8 cellular contexts compared by ENCODE assay signal in the genomic region with DNA sequence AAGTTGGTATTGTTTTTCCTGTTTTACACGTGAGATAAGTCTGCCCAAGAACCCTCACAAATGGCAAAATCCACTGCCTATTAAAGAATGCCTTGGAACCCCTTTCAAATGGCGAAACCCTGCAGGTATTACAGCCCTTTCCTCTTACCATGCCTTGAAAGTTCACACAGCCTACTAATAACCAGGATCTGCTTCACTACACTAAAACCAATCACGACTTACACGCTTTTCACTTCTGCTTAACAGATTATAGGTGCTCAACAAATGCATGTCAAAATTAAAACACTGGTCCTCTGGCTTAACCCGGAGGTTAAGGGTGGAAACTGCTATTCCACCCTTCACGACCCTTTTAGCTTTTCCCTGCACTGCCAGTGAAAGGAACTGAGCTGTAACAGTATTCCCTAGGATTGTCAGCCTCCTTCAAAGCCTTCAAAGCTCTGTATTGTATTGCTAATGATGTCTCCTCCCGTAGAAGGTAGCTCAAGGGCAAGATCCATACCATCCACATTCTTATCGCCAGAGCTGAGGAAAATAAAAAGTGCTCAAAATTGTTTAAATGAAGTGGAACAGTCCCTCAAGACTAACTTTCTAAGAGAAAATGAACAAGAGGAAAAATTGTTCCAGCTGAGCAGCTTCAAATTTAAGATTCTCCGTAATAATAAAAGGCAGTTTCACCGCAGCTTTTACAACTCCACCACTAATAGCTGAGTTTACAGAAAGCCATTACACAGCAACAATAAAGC. TPM values are rescaled to one million over a fixed set of nuclear protein-coding genes. Genes with fewer than 3 reads are reported as not detected.
DNase-seq lines count a peak whose midpoint lies in the region; ATAC-seq and TF ChIP-seq lines count a peak whose summit lies in the region.

No MANE protein-coding gene starts in this region.

- POLR2A ChIA-PET in T-cell (lab: Charles Lee) = interaction anchor here (0.5 to 1.0 kb wide), 3 partner anchors 37 to 1642 kb away, joined by 3 to 7 read pairs (median 4); no protein-coding TSS in a partner anchor

- no peaks in the 10 kb centered on the region for H3K9me3 Mint-ChIP-seq in activated naive CD4-positive, alpha-beta T cell treated with anti-CD3 and anti-CD28 coated beads, Interleukin-2, amount 50 U/mL, for 24 hours
- no peaks in the 10 kb centered on the region for H3K9me3 Mint-ChIP-seq in T-cell
- no peaks in the 10 kb centered on the region for H3K9me3 Mint-ChIP-seq in progenitor cell of endocrine pancreas (ENCODE audit: low read depth)

- peak overlapping the region; percentile 92 for H3K27ac Mint-ChIP-seq in activated naive CD4-positive, alpha-beta T cell treated with anti-CD3 and anti-CD28 coated beads, Interleukin-2, amount 50 U/mL, for 24 hours
- H3K27ac Mint-ChIP-seq in T-cell (peak overlapping the region; percentile 92 to 93), progenitor cell of endocrine pancreas (peak overlapping the region; percentile 97)

- H3K27me3 ChIP-seq in foreskin keratinocyte = no peaks in the 10 kb centered on the region

- peak overlapping the region; percentile 89 for H3K4me3 Mint-ChIP-seq in activated naive CD4-positive, alpha-beta T cell treated with anti-CD3 and anti-CD28 coated beads, Interleukin-2, amount 50 U/mL, for 24 hours
- H3K4me3 Mint-ChIP-seq in T-cell (peak overlapping the region; percentile 89 to 98 (median 92)), progenitor cell of endocrine pancreas (ENCODE audit: low read depth) (peak overlapping the region; percentile 96)

- peaks cover 13% of the 10 kb centered on the region for H3K4me1 ChIP-seq in foreskin keratinocyte

- CTCF ChIA-PET in T-cell (lab: Charles Lee) = interaction anchor here (0.5 to 1.0 kb wide), 8 partner anchors 28 to 1213 kb away, joined by 3 to 8 read pairs (median 4); no protein-coding TSS in a partner anchor

- H3K36me3 Mint-ChIP-seq in activated naive CD4-positive, alpha-beta T cell treated with anti-CD3 and anti-CD28 coated beads, Interleukin-2, amount 50 U/mL, for 24 hours = peaks cover 10% of the 10 kb centered on the region
- H3K36me3 Mint-ChIP-seq in T-cell (peaks cover 23% of the 10 kb centered on the region), progenitor cell of endocrine pancreas (ENCODE audit: insufficient read depth) (peaks cover 6% of the 10 kb centered on the region)

- DNase-seq in activated naive CD4-positive, alpha-beta T cell treated with anti-CD3 and anti-CD28 coated beads, Interleukin-2, amount 50 U/mL, for 16 hours = no peak
- DNase-seq in T-cell (no peak), foreskin keratinocyte (no peak), progenitor cell of endocrine pancreas (ENCODE audit: low spot score, unreplicated experiment) (no peak), NCI-H2029 (lab: John Stamatoyannopoulos, UW) (no peak)
- no peak for DNase-seq in central memory CD4-positive, alpha-beta T cell

- no peak for TF ChIP-seq CTCF in foreskin keratinocyte (conservative IDR thresholded peaks at IDR 0.05)
- TF ChIP-seq CTCF in progenitor cell of endocrine pancreas (IDR thresholded peaks at IDR 0.05; ENCODE audit: unreplicated experiment) = no peak

- ATAC-seq in T-cell (replicated peaks in 1 of 4) = no peak
- peak; percentile 4 for ATAC-seq in foreskin keratinocyte
- no peak for ATAC-seq in HG02852 (IDR thresholded peaks at IDR 0.05; ENCODE audit: unreplicated experiment)

- H3K4me1 Mint-ChIP-seq in activated naive CD4-positive, alpha-beta T cell treated with anti-CD3 and anti-CD28 coated beads, Interleukin-2, amount 50 U/mL, for 24 hours = peaks cover 59% of the 10 kb centered on the region
- H3K4me1 Mint-ChIP-seq in T-cell (peaks cover 53 to 58% (median 54%) of the 10 kb centered on the region in 3 donors), progenitor cell of endocrine pancreas (ENCODE audit: low read depth) (peaks cover 18% of the 10 kb centered on the region)

- H3K27me3 Mint-ChIP-seq in activated naive CD4-positive, alpha-beta T cell treated with anti-CD3 and anti-CD28 coated beads, Interleukin-2, amount 50 U/mL, for 24 hours = no peaks in the 10 kb centered on the region
- H3K27me3 Mint-ChIP-seq in T-cell = no peaks in the 10 kb centered on the region
- no peaks in the 10 kb centered on the region for H3K27me3 Mint-ChIP-seq in progenitor cell of endocrine pancreas

- H3K27ac ChIP-seq in foreskin keratinocyte = peak overlapping the region; percentile 87

RNA-seq across cellular contexts. Expression of a gene that starts 1.0 kb away (rescaled TPM):
- total RNA-seq in T-cell (10 to 100 TPM; 17.2 to 24.6 (median 21.6) TPM), foreskin keratinocyte (7.8 and 8.1 TPM in 2 replicates), progenitor cell of endocrine pancreas (24.9 and 31.1 TPM in 2 replicates)
- 5.3 and 5.8 TPM in 2 replicates for polyA plus RNA-seq in foreskin keratinocyte
